In genomic region chr22:37183432-37184379, GRCh38 we compare ENCODE assay signal across 1 cellular context.
TF ChIP-seq lines count a peak whose summit lies in the region.

No MANE protein-coding gene starts in this region.

TF ChIP-seq in HepG2, 621 proteins besides CTCF, POLR2A, EP300 and RAD21:
- TF ChIP-seq SMARCC2 (IDR thresholded peaks at IDR 0.05) (no peak), STAG1 (CRISPR knock-in tag; IDR thresholded peaks at IDR 0.05) (peak; percentile 64), EEA1 (CRISPR knock-in tag; IDR thresholded peaks at IDR 0.05; ENCODE audit: borderline replicate concordance) (no peak), ZBTB46 (CRISPR knock-in tag; IDR thresholded peaks at IDR 0.05; ENCODE audit: borderline replicate concordance) (no peak), ESRRA (CRISPR knock-in tag; IDR thresholded peaks at IDR 0.05; ENCODE audit: low read depth) (no peak)
